Comparison of ENCODE assay signal across 11 cellular contexts in genomic region chrX:141052098-141052497, GRCh38. TPM values are rescaled to one million over a fixed set of nuclear protein-coding genes. Genes with fewer than 3 reads are reported as not detected.
DNase-seq lines count a peak whose midpoint lies in the region; FAIRE-seq and TF ChIP-seq lines count a peak whose summit lies in the region.
"Not testable (repeated sequence)": the region's sequence is repeated elsewhere in the genome, so short reads cannot be mapped to it uniquely, and the experiment has no call there.
"Had no signal": no experiment of that assay in that cellular context is flagged by ENCODE, and none has a peak within 500 bp of the region (broad histone marks: within the 10 kb centered on the region; RNA-seq: fewer than 3 reads in every experiment).

No MANE protein-coding gene starts in this region.

- not testable (repeated sequence) for H2AK5ac ChIP-seq in mesenchymal stem cell (ENCODE audit: low read length, severe bottlenecking)

- not testable (repeated sequence) for H4K8ac ChIP-seq in mesenchymal stem cell (ENCODE audit: low read length)

- H3K4ac ChIP-seq in mesenchymal stem cell (ENCODE audit: low read depth in 1 of 2, low read length in 2 of 2): not testable (repeated sequence)

- H3K4me2 ChIP-seq in Karpas-422 (ENCODE audit: low read depth, low read length, poor library complexity, severe bottlenecking); PC-9; endothelial cell of umbilical vein (ENCODE audit: insufficient read depth, low read length); mesenchymal stem cell (ENCODE audit: low read length, poor library complexity, severe bottlenecking): not testable (repeated sequence)

- H3K9me2 ChIP-seq in Karpas-422 (replicated peaks; ENCODE audit: insufficient read depth, low read length); PC-9 (ENCODE audit: insufficient read depth): not testable (repeated sequence)

- intact Hi-C loops in PC-9 (cut with micrococcal nuclease; ENCODE audit: unreplicated experiment); endothelial cell of umbilical vein (cut with micrococcal nuclease): not testable (repeated sequence)

- WGBS in mesenchymal stem cell: no CpG with 5 or more reads among the region's 5 CpGs

- not testable (repeated sequence) for H3K9me3 Mint-ChIP-seq in type B pancreatic cell

- not testable (repeated sequence) for H3K27me3 ChIP-seq in Karpas-422 (ENCODE audit: low read length); PC-9 (ENCODE audit: insufficient read depth, low read depth); endothelial cell of umbilical vein (ENCODE audit: control insufficient read depth in 2 of 2, insufficient read depth in 2 of 2, low read length in 2 of 2); mesenchymal stem cell (ENCODE audit: control insufficient read depth in 1 of 2, insufficient read depth in 1 of 2, low read length in 2 of 2)

- TF ChIP-seq CTCF in PC-9 (conservative IDR thresholded peaks at IDR 0.05) (peak; percentile 37; the same call in 1 of the 2 replicates), type B pancreatic cell (conservative IDR thresholded peaks at IDR 0.05) (peak; percentile 17)
- TF ChIP-seq CTCF in endothelial cell of umbilical vein (IDR thresholded peaks at IDR 0.05; ENCODE audit: extremely low read depth in 1 of 2, insufficient read depth in 1 of 2, low read depth in 1 of 2, low read length in 2 of 2): not testable (repeated sequence)

- H3K9me3 ChIP-seq in Karpas-422 (ENCODE audit: low read length); PC-9 (ENCODE audit: insufficient read depth, low read depth); endothelial cell of umbilical vein (replicated peaks; ENCODE audit: control insufficient read depth, insufficient read depth, low read length); mesenchymal stem cell (ENCODE audit: control insufficient read depth, low read length): not testable (repeated sequence)

- not testable (repeated sequence) for H2BK15ac ChIP-seq in mesenchymal stem cell (ENCODE audit: low read depth, poor library complexity, severe bottlenecking)

- CTCF ChIA-PET in PC-9 (lab: Charles Lee); endothelial cell of umbilical vein (lab: Charles Lee): not testable (repeated sequence)

- not testable (repeated sequence) for DNase-seq in GM12892 (ENCODE audit: insufficient read length); type B pancreatic cell (ENCODE audit: extremely low spot score, unreplicated experiment)
- peak; percentile 29 for DNase-seq in Karpas-422
- peak; percentile 8 to 33 for DNase-seq in PC-9
- DNase-seq in astrocyte of the hippocampus (ENCODE audit: low read depth, low spot score): peak; percentile 2
- DNase-seq in endothelial cell of umbilical vein (ENCODE audit: low read depth, low spot score): peak; percentile 0
- peak; percentile 0 for DNase-seq in iris pigment epithelial cell (ENCODE audit: low read depth)
- peak; percentile 9 for DNase-seq in mesenchymal stem cell

- not testable (repeated sequence) for BruUV-seq in PC-9 (replicated peaks; lab: Mats Ljungman, UMichigan); endothelial cell of umbilical vein (replicated peaks; lab: Mats Ljungman, UMichigan)

- H2BK12ac ChIP-seq in mesenchymal stem cell (ENCODE audit: low read length in 2 of 2): not testable (repeated sequence)

- H2AFZ ChIP-seq in Karpas-422 (ENCODE audit: low read length); PC-9; endothelial cell of umbilical vein (ENCODE audit: low read depth, low read length); mesenchymal stem cell (ENCODE audit: low read depth, low read length): not testable (repeated sequence)

- H3K4me1 Mint-ChIP-seq in type B pancreatic cell (ENCODE audit: unreplicated experiment): not testable (repeated sequence)

- not testable (repeated sequence) for H3K18ac ChIP-seq in mesenchymal stem cell (ENCODE audit: low read depth in 1 of 2, low read length in 2 of 2)

- H3K27ac ChIP-seq in Karpas-422 (ENCODE audit: low read length); PC-9; endothelial cell of umbilical vein (ENCODE audit: insufficient read depth, low read depth, low read length); mesenchymal stem cell (ENCODE audit: low read length, poor library complexity, severe bottlenecking): not testable (repeated sequence)

- H4K91ac ChIP-seq in mesenchymal stem cell (ENCODE audit: low read length): not testable (repeated sequence)

- H3K79me1 ChIP-seq in mesenchymal stem cell (replicated peaks; ENCODE audit: low read length, poor library complexity, severe bottlenecking): not testable (repeated sequence)

- not testable (repeated sequence) for H3F3A ChIP-seq in PC-9 (ENCODE audit: insufficient read depth, low read depth)

- not testable (repeated sequence) for H3K4me1 ChIP-seq in Karpas-422 (ENCODE audit: low read length); PC-9 (replicated peaks; ENCODE audit: insufficient read depth); endothelial cell of umbilical vein (ENCODE audit: control insufficient read depth, extremely low read depth, insufficient read depth, low read length); mesenchymal stem cell (ENCODE audit: control insufficient read depth, insufficient read depth, low read depth, low read length)

- not testable (repeated sequence) for H2BK120ac ChIP-seq in mesenchymal stem cell (ENCODE audit: low read depth, low read length)

- POLR2A ChIA-PET in PC-9 (lab: Charles Lee; ENCODE audit: unreplicated experiment); endothelial cell of umbilical vein (lab: Charles Lee): not testable (repeated sequence)

- not testable (repeated sequence) for H4K20me1 ChIP-seq in Karpas-422 (ENCODE audit: insufficient read depth, low read depth, low read length); PC-9 (ENCODE audit: insufficient read depth); endothelial cell of umbilical vein (replicated peaks; ENCODE audit: control insufficient read depth, extremely low read depth, insufficient read depth, low read length)

- dilution Hi-C loops in endothelial cell of umbilical vein (cut with MboI; ENCODE audit: extremely low pct_ligation_motif_present, low sequenced_read_pairs): not testable (repeated sequence)

- not testable (repeated sequence) for H3K9me1 ChIP-seq in endothelial cell of umbilical vein (replicated peaks; ENCODE audit: control insufficient read depth, extremely low read depth, insufficient read depth, low read length)

- H3K4me3 ChIP-seq in Karpas-422 (ENCODE audit: low read length); PC-9; endothelial cell of umbilical vein (replicated peaks in 1 of 3; ENCODE audit: insufficient read depth in 1 of 3, low read depth in 1 of 3, low read length in 3 of 3); mesenchymal stem cell (ENCODE audit: insufficient read depth in 1 of 2, low read depth in 1 of 2, low read length in 2 of 2): not testable (repeated sequence)

- H3K9ac ChIP-seq in Karpas-422 (ENCODE audit: low read length); endothelial cell of umbilical vein (replicated peaks; ENCODE audit: extremely low read depth, insufficient read depth, low read length); mesenchymal stem cell (ENCODE audit: low read length): not testable (repeated sequence)

- not testable (repeated sequence) for H3K79me2 ChIP-seq in Karpas-422 (ENCODE audit: low read length); PC-9 (ENCODE audit: low read depth); endothelial cell of umbilical vein (ENCODE audit: control insufficient read depth, insufficient read depth, low read length)

- H3K36me3 Mint-ChIP-seq in type B pancreatic cell: not testable (repeated sequence)

- TF ChIP-seq POLR2A in GM12892 (IDR thresholded peaks at IDR 0.05; ENCODE audit: low read depth, low read length); endothelial cell of umbilical vein (IDR thresholded peaks at IDR 0.05; ENCODE audit: low read depth, low read length): not testable (repeated sequence)

- not testable (repeated sequence) for H3K4me3 Mint-ChIP-seq in type B pancreatic cell

- not testable (repeated sequence) for H3K14ac ChIP-seq in mesenchymal stem cell (ENCODE audit: low read length in 2 of 2)

- FAIRE-seq in GM12892 (lab: Jason Lieb, UNC) (peak; percentile 24), endothelial cell of umbilical vein (lab: Jason Lieb, UNC) (peak; percentile 64)

- not testable (repeated sequence) for H3K23ac ChIP-seq in mesenchymal stem cell (ENCODE audit: low read length in 2 of 2)

- H3K27ac Mint-ChIP-seq in type B pancreatic cell: not testable (repeated sequence)

- H3K36me3 ChIP-seq in Karpas-422 (ENCODE audit: insufficient read depth, low read length); PC-9 (ENCODE audit: low read depth); endothelial cell of umbilical vein (ENCODE audit: control insufficient read depth in 2 of 2, extremely low read depth in 1 of 2, insufficient read depth in 2 of 2, low read length in 2 of 2); mesenchymal stem cell (ENCODE audit: control insufficient read depth in 1 of 2, insufficient read depth in 2 of 2, low read depth in 1 of 2, low read length in 2 of 2): not testable (repeated sequence)

- not testable (repeated sequence) for H3K27me3 Mint-ChIP-seq in type B pancreatic cell

- H2BK5ac ChIP-seq in mesenchymal stem cell (ENCODE audit: low read depth, low read length, poor library complexity, severe bottlenecking): not testable (repeated sequence)

RNA-seq across cellular contexts. Expression of gene SPANXB1, which starts 49.7 kb away (rescaled TPM):
- not detected for polyA plus RNA-seq in GM12892 (2012; ENCODE audit: missing spikeins)
- total RNA-seq in Karpas-422 (2014; rRNA removed; shearing (Covaris generic); ENCODE audit: low replicate concordance): not detected in 2 replicates
- total RNA-seq in PC-9 (2021): 24.3 and 31.4 TPM in 2 replicates
- total RNA-seq in endothelial cell of umbilical vein: not detected in 2 replicates
- not detected in 2 replicates for polyA plus RNA-seq in endothelial cell of umbilical vein
- polyA plus RNA-seq in endothelial cell of umbilical vein (2011; cell fraction: cytosol; rRNA removed): not detected in 2 replicates
- polyA plus RNA-seq in endothelial cell of umbilical vein (2011; cell fraction: nucleus; rRNA removed): not detected in 2 replicates
- not detected in 2 replicates for polyA plus RNA-seq in endothelial cell of umbilical vein (2012)
- polyA minus RNA-seq in endothelial cell of umbilical vein: not detected in 2 replicates
- not detected for polyA minus RNA-seq in endothelial cell of umbilical vein (2011; cell fraction: cytosol; rRNA and poly(A)+ RNA removed)
- polyA minus RNA-seq in endothelial cell of umbilical vein (2011; cell fraction: nucleus; rRNA and poly(A)+ RNA removed): not detected in 2 replicates
- polyA plus RNA-seq in mesenchymal stem cell (2013, experiment 1 of 2): not detected
- polyA plus RNA-seq in mesenchymal stem cell (2013, experiment 2 of 2): not detected
- total RNA-seq in type B pancreatic cell (ENCODE audit: low replicate concordance): not detected in 2 replicates
- total RNA-seq: CD8-positive, alpha-beta T cell; SJSA1 had no signal
- polyA plus RNA-seq: BJ had no signal

Comparison
In these comparisons a context has a peak if more than half of its experiments do, and no peak if none do; other contexts are left out.
1. RNA of gene SPANXB1, which starts 49.7 kb away (total RNA-seq): 24.3 to 31.4 TPM in PC-9; not detected in type B pancreatic cell, not detected in Karpas-422 and not detected in endothelial cell of umbilical vein; every median in the first group is over 10 times any median in the second.